ENCODE assay signal across 12 cellular contexts in the genomic region with DNA sequence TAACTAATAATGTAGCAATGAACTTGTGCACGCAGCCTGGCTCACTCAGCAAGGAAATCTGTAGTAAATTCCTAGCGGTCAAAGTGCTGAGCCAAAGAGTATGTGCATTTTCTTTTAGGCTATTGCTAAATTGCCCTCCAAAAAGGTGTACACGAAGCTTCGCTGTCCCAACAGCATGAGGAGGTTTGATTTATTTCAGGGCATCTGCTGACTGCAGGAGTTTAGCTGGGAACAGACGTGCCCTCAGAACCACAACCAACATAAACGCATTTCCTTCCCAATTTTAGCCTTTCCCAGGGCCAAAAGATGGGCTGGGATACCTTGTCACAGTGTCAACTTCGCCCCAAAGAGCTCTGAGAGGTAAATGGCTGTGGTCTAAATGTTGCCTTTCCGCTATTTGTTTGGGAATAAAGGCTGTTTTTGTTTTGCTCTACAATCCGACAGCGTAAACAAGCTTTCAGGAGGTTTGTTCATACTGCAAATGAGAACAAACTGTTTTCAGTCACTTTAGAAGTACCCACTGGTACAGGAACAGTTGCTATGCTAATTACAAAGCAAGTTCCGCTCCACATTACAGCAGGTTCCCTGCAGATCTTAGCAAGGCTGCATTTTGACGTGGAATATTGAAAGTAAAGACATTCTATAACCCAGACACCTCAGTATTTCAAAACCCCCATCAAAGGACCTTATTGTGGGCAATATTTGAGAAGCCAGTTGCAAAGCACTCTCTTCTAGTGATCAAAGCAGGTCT. TPM values are rescaled to one million over a fixed set of nuclear protein-coding genes. Genes with fewer than 3 reads are reported as not detected.
A peak's percentile ranks its signal among the peaks of the same experiment; 100 is the strongest.
DNase-seq lines count a peak whose midpoint lies in the region; ATAC-seq, FAIRE-seq and TF ChIP-seq lines count a peak whose summit lies in the region.
"Had no signal": no experiment of that assay in that cellular context is flagged by ENCODE, and none has a peak within 500 bp of the region (broad histone marks: within the 10 kb centered on the region; RNA-seq: fewer than 3 reads in every experiment).

No MANE protein-coding gene starts in this region.

- no peak for TF ChIP-seq CTCF in AG10803 (conservative IDR thresholded peaks at IDR 0.05; ENCODE audit: low read length)
- TF ChIP-seq CTCF in GM23338 (conservative IDR thresholded peaks at IDR 0.05; ENCODE audit: low read depth in 2 of 2): no peak
- no peak for TF ChIP-seq CTCF in GM12878 (IDR thresholded peaks at IDR 0.05 in 2 of 3, conservative IDR thresholded peaks at IDR 0.05 in 1 of 3; ENCODE audit: control insufficient read depth in 2 of 3, extremely low read depth in 1 of 3, insufficient read depth in 1 of 3, low read depth in 3 of 3, low read length in 3 of 3)
- no peak for TF ChIP-seq CTCF in nephron (IDR thresholded peaks at IDR 0.05; ENCODE audit: unreplicated experiment in 3 of 3)
- no peak for TF ChIP-seq CTCF in A673 (conservative IDR thresholded peaks at IDR 0.05; ENCODE audit: low read depth, low read length)

- H3K4me1 Mint-ChIP-seq in GM23338 (peaks cover 24% of the 10 kb centered on the region), nephron (peaks cover 28% of the 10 kb centered on the region)

- H3K4me3 ChIP-seq in AG10803 (ENCODE audit: low read length): no peak overlapping the region
- no peak overlapping the region for H3K4me3 ChIP-seq in GM23338
- H3K4me3 ChIP-seq in GM12878: no peak overlapping the region
- H3K4me3 ChIP-seq in A673 (ENCODE audit: low read depth, low read length, poor library complexity, severe bottlenecking): no peak overlapping the region
- H3K4me3 ChIP-seq: lung had no signal

- no peak overlapping the region for H3K9ac ChIP-seq in GM12878 (ENCODE audit: control insufficient read depth, insufficient read depth, low read length)

- no peaks in the 10 kb centered on the region for H3F3A ChIP-seq in GM23338 (replicated peaks; ENCODE audit: low read depth)

- intact Hi-C loops in GM12878 (cut with micrococcal nuclease; ENCODE audit: unreplicated experiment): no loop called here
- intact Hi-C loops in A673 (cut with micrococcal nuclease; ENCODE audit: unreplicated experiment): no loop called here

- H3K9me3 ChIP-seq in GM12878 (replicated peaks; ENCODE audit: control insufficient read depth, insufficient read depth, low read length) (no peaks in the 10 kb centered on the region), A673 (ENCODE audit: low read depth, low read length, poor library complexity, severe bottlenecking) (no peaks in the 10 kb centered on the region)

- H3K27ac Mint-ChIP-seq in GM23338: no peak overlapping the region
- peak overlapping the region; percentile 15 to 51 (median 44) for H3K27ac Mint-ChIP-seq in nephron

- H2AFZ ChIP-seq in GM23338: peak overlapping the region; percentile 52; the same call in 1 of the 2 replicates
- H2AFZ ChIP-seq in GM12878 (ENCODE audit: control insufficient read depth, low read depth, low read length): peak overlapping the region; percentile 2; the same call in 1 of the 2 replicates

- no peak overlapping the region for H3K4me2 ChIP-seq in GM23338
- no peak overlapping the region; the same call in 1 of the 2 replicates for H3K4me2 ChIP-seq in GM12878 (ENCODE audit: control insufficient read depth, insufficient read depth)

- H3K27me3 Mint-ChIP-seq in GM23338 (ENCODE audit: insufficient read depth, low read depth, poor library complexity) (peaks cover 16% of the 10 kb centered on the region), nephron (ENCODE audit: low read depth) (peaks cover 4% of the 10 kb centered on the region)

- TF ChIP-seq EP300 in GM12878 (IDR thresholded peaks at IDR 0.05; ENCODE audit: borderline replicate concordance in 1 of 2, control insufficient read depth in 1 of 2, low read depth in 2 of 2, low read length in 2 of 2): no peak

- no peaks in the 10 kb centered on the region for H3K36me3 Mint-ChIP-seq in GM23338 (ENCODE audit: low read depth)
- H3K36me3 Mint-ChIP-seq in nephron (ENCODE audit: low read depth): no peaks in the 10 kb centered on the region

- H3K36me3 ChIP-seq in GM23338 (ENCODE audit: insufficient read depth): no peaks in the 10 kb centered on the region
- H3K36me3 ChIP-seq in GM12878 (ENCODE audit: control insufficient read depth in 2 of 2, insufficient read depth in 2 of 2, low read length in 1 of 2): no peaks in the 10 kb centered on the region; a peak in 1 of 4 replicates
- H3K36me3 ChIP-seq in A673 (ENCODE audit: insufficient read depth, low read length, poor library complexity, severe bottlenecking): no peaks in the 10 kb centered on the region

- SMC1A ChIA-PET in GM12878 (lab: Charles Lee; ENCODE audit: uncharacterized antibody, unreplicated experiment): interaction anchor here (0.7 to 3.4 kb wide), 3 partner anchors 9 to 60 kb away, joined by 4 to 21 read pairs (median 4); no protein-coding TSS in a partner anchor

- H3K4me1 ChIP-seq in GM23338 (ENCODE audit: insufficient read depth) (peaks cover 5% of the 10 kb centered on the region; the same call in 1 of the 2 replicates), GM12878 (ENCODE audit: control insufficient read depth, insufficient read depth, low read length) (peaks cover 30% of the 10 kb centered on the region), A673 (ENCODE audit: insufficient read depth, low read length, poor library complexity, severe bottlenecking) (no peaks in the 10 kb centered on the region)

- no peak for FAIRE-seq in GM12878 (lab: Jason Lieb, UNC)

- no peak overlapping the region for H3K27ac ChIP-seq in GM23338 (ENCODE audit: low read depth)
- H3K27ac ChIP-seq in GM12878 (ENCODE audit: control insufficient read depth, insufficient read depth): no peak overlapping the region
- no peak overlapping the region for H3K27ac ChIP-seq in A673 (ENCODE audit: low read depth, low read length, poor library complexity, severe bottlenecking)

- H4K20me1 ChIP-seq in GM23338 (replicated peaks; ENCODE audit: insufficient read depth): no peaks in the 10 kb centered on the region
- H4K20me1 ChIP-seq in GM12878 (ENCODE audit: control insufficient read depth, insufficient read depth): no peaks in the 10 kb centered on the region

- BruUV-seq in GM12878 (replicated peaks; lab: Mats Ljungman, UMichigan) (TSS peak; percentile 34), A673 (replicated peaks; lab: Mats Ljungman, UMichigan) (no TSS peak)

- H3K79me2 ChIP-seq in GM23338 (replicated peaks; ENCODE audit: insufficient read depth) (no peaks in the 10 kb centered on the region), GM12878 (ENCODE audit: control insufficient read depth, insufficient read depth, low read length) (no peaks in the 10 kb centered on the region)

- H3K27me3 ChIP-seq in GM23338 (ENCODE audit: insufficient read depth) (no peaks in the 10 kb centered on the region), GM12878 (replicated peaks in 1 of 2; ENCODE audit: control insufficient read depth in 2 of 2, insufficient read depth in 2 of 2, low read length in 1 of 2) (no peaks in the 10 kb centered on the region; a peak in 1 of 4 replicates), A673 (replicated peaks; ENCODE audit: insufficient read depth, low read depth, low read length, poor library complexity) (no peaks in the 10 kb centered on the region)

- in situ Hi-C loops in GM12878 (cut with MboI): no loop called here

- no peak for TF ChIP-seq POLR2A in GM12878 (IDR thresholded peaks at IDR 0.05; ENCODE audit: low read depth, low read length)

- WGBS in GM12878 (ENCODE audit: insufficient coverage, insufficient replicate concordance, low lambda C conversion rate, missing lambda C conversion rate): 71% methylated on average over 12 of the region's 12 CpGs

- H3K9me2 ChIP-seq in GM23338 (ENCODE audit: insufficient read depth): no peaks in the 10 kb centered on the region

- H3K9me3 Mint-ChIP-seq in GM23338: no peaks in the 10 kb centered on the region
- H3K9me3 Mint-ChIP-seq in nephron: no peaks in the 10 kb centered on the region

- RAD21 ChIA-PET in GM12878 (lab: Charles Lee; ENCODE audit: unreplicated experiment): interaction anchor here (0.6 to 2.0 kb wide), 4 partner anchors 10 to 206 kb away, joined by 3 to 7 read pairs (median 5); a partner anchor contains a TSS

- ATAC-seq in GM23338 (no peak), GM12878 (peak; percentile 16; the same call in 2 of the 3 replicates), HG02588 (IDR thresholded peaks at IDR 0.05; ENCODE audit: unreplicated experiment) (no peak)
- ATAC-seq: Panc1 had no signal

- DNase-seq in AG10803 (ENCODE audit: low read depth): peak; percentile 85
- no peak for DNase-seq in GM23338 (ENCODE audit: low spot score)
- DNase-seq in GM12878 (ENCODE audit: low read depth, low spot score): no peak
- DNase-seq in A673 (ENCODE audit: low spot score): no peak
- no peak for DNase-seq in kidney glomerular epithelial cell (lab: John Stamatoyannopoulos, UW)
- no peak for DNase-seq in AG20443 (ENCODE audit: low spot score)
- DNase-seq: stimulated activated CD4-positive, alpha-beta T cell treated with anti-CD3 and anti-CD28 coated beads, Interleukin-4, amount 100 ng/mL, for 1 hour had no signal

- TF ChIP-seq RAD21 in GM12878 (IDR thresholded peaks at IDR 0.05; ENCODE audit: insufficient read depth, low read depth, low read length): no peak

- no peak overlapping the region for H3K4me3 Mint-ChIP-seq in GM23338
- no peak overlapping the region for H3K4me3 Mint-ChIP-seq in nephron

- POLR2A ChIA-PET in GM12878 (lab: Charles Lee): interaction anchor here (1.0 to 2.8 kb wide), 4 partner anchors 8 to 23 kb away, joined by 3 to 10 read pairs (median 4); a partner anchor contains a TSS
- POLR2A ChIA-PET in A673 (lab: Charles Lee; ENCODE audit: low non-redundant PET): no interaction called here

- CTCF ChIA-PET in GM12878 (lab: Yijun Ruan, JAX): interaction anchor here (2.7 kb wide), 1 partner anchor 12 kb away, joined by 11 read pairs; no protein-coding TSS in a partner anchor
- CTCF ChIA-PET in A673 (lab: Charles Lee): no interaction called here

RNA-seq across cellular contexts. Expression of a gene that starts 16.7 kb away (rescaled TPM):
- total RNA-seq in GM23338 (2014; rRNA removed; shearing (Covaris generic)): 0.04 and 0.10 TPM in 2 replicates
- polyA plus RNA-seq in GM23338 (2016; fragmentation: Nextera tagmentation; extraction: Ambion mirVana) (0.74 TPM in 1 of 2 replicates, not detected in the other), GM12878 (2011; rRNA removed) (0.78 and 2.4 TPM in 2 replicates), GM12878 (2014; fragmentation: Illumina TruSeq; extraction: Trizol) (0.76 and 6.3 TPM in 2 replicates), GM12878 (2014; fragmentation: Nextera tagmentation; extraction: Ambion mirVana) (under 1 TPM; 0.19 to 0.24 TPM), GM12878 (2014; rRNA removed) (8.5 and 10.4 TPM in 2 replicates), GM12878 (2016; fragmentation: Nextera tagmentation; extraction: Ambion mirVana) (1 to 10 TPM; 7.0 to 9.2 TPM)
- 68.6 and 75.4 TPM in 2 replicates for total RNA-seq in GM12878 (2013; cell fraction: nucleolus; rRNA removed)
- total RNA-seq in GM12878 (2014; rRNA removed) (8.6 and 14.7 TPM in 2 replicates), GM12878 (2014; rRNA removed; fragmentation: Illumina TruSeq; extraction: Trizol) (5.1 and 5.9 TPM in 2 replicates), GM12878 (2021) (12.1 and 12.5 TPM in 2 replicates), A673 (2021) (not detected in 2 replicates)
- 3.6 TPM for polyA plus RNA-seq in GM12878 (2011; ENCODE audit: low read depth)
- 2.7 and 3.3 TPM in 2 replicates for polyA plus RNA-seq in GM12878 (2011; cell fraction: cytosol; rRNA removed)
- 5.1 and 6.0 TPM in 2 replicates for polyA plus RNA-seq in GM12878 (2011; cell fraction: nucleus; rRNA removed)
- 9.2 and 12.0 TPM in 2 replicates for polyA plus RNA-seq in GM12878 (2012)
- 2.6 and 5.9 TPM in 2 replicates for polyA minus RNA-seq in GM12878 (2011; rRNA and poly(A)+ RNA removed)
- 0.67 and 0.94 TPM in 2 replicates for polyA minus RNA-seq in GM12878 (2011; cell fraction: cytosol; rRNA and poly(A)+ RNA removed)
- polyA minus RNA-seq in GM12878 (2011; cell fraction: nucleus; rRNA and poly(A)+ RNA removed): 4.0 and 4.9 TPM in 2 replicates

RNA-seq across cellular contexts. Expression of a gene that starts 37.0 kb away (rescaled TPM):
- 0.17 and 0.19 TPM in 2 replicates for total RNA-seq in GM23338 (2014; rRNA removed; shearing (Covaris generic))
- 0.15 and 0.19 TPM in 2 replicates for polyA plus RNA-seq in GM23338 (2016; fragmentation: Nextera tagmentation; extraction: Ambion mirVana)
- not detected in 2 replicates for total RNA-seq in GM12878 (2013; cell fraction: nucleolus; rRNA removed)
- total RNA-seq in GM12878 (2014; rRNA removed): 0.11 TPM in 1 of 2 replicates, not detected in the other
- total RNA-seq in GM12878 (2014; rRNA removed; fragmentation: Illumina TruSeq; extraction: Trizol): not detected in 2 replicates
- total RNA-seq in GM12878 (2021): 0.03 and 0.05 TPM in 2 replicates
- not detected for polyA plus RNA-seq in GM12878 (2011; ENCODE audit: low read depth)
- not detected in 2 replicates for polyA plus RNA-seq in GM12878 (2011; rRNA removed)
- not detected in 2 replicates for polyA plus RNA-seq in GM12878 (2011; cell fraction: cytosol; rRNA removed)
- not detected in 2 replicates for polyA plus RNA-seq in GM12878 (2011; cell fraction: nucleus; rRNA removed)
- polyA plus RNA-seq in GM12878 (2012): 0.03 and 0.04 TPM in 2 replicates
- polyA plus RNA-seq in GM12878 (2014; fragmentation: Illumina TruSeq; extraction: Trizol): 0.04 and 0.06 TPM in 2 replicates
- polyA plus RNA-seq in GM12878 (2014; fragmentation: Nextera tagmentation; extraction: Ambion mirVana): not detected
- polyA plus RNA-seq in GM12878 (2014; rRNA removed): 0.06 and 0.18 TPM in 2 replicates
- not detected for polyA plus RNA-seq in GM12878 (2016; fragmentation: Nextera tagmentation; extraction: Ambion mirVana)
- not detected in 2 replicates for polyA minus RNA-seq in GM12878 (2011; rRNA and poly(A)+ RNA removed)
- not detected in 2 replicates for polyA minus RNA-seq in GM12878 (2011; cell fraction: cytosol; rRNA and poly(A)+ RNA removed)
- not detected in 2 replicates for polyA minus RNA-seq in GM12878 (2011; cell fraction: nucleus; rRNA and poly(A)+ RNA removed)
- total RNA-seq in A673 (2021): not detected in 2 replicates
- total RNA-seq: M059J had no signal
